Comparison of ENCODE assay signal across 3 cellular contexts in the genomic region with DNA sequence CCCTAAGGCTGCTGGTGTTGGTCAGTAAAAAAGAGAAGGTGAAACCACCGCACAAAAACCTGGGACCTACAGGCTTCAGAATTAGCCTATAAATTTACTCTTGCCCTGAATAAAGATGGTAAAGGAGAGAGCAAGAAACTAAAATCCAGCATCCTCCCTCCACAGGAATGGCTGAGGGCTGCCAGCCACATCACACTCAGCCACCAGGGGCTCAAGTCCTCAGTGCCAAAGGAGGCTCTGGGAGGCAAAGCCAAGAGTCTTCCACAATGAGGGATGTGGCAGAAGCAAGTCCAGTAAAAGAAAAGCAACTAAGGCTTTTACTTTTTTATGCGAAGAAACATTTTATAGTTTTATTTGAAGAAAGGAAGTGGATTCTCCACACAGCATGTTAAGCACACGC.
TF ChIP-seq lines count a peak whose summit lies in the region.

No MANE protein-coding gene starts in this region.

TF ChIP-seq in SK-N-SH, 30 proteins besides CTCF, POLR2A, EP300 and RAD21:
- TF ChIP-seq TAF1 (IDR thresholded peaks at IDR 0.05; ENCODE audit: borderline replicate concordance, low read depth, low read length) (no peak), MXI1 (IDR thresholded peaks at IDR 0.05; ENCODE audit: low read depth, low read length) (no peak)

TF ChIP-seq in SK-N-SH treated with all-trans-retinoic acid at 6 μM for 48 hours, 23 proteins besides CTCF, POLR2A, EP300 and RAD21:
- TF ChIP-seq GLIS3 (CRISPR knock-in tag; IDR thresholded peaks at IDR 0.05) (no peak), ZNF70 (CRISPR knock-in tag; IDR thresholded peaks at IDR 0.05) (no peak), ARNTL (CRISPR knock-in tag; IDR thresholded peaks at IDR 0.05; ENCODE audit: borderline replicate concordance, low read depth) (no peak), SNAI2 (CRISPR knock-in tag; IDR thresholded peaks at IDR 0.05) (no peak), OSR1 (CRISPR knock-in tag; IDR thresholded peaks at IDR 0.05) (no peak), ISL1 (CRISPR knock-in tag; IDR thresholded peaks at IDR 0.05) (no peak), CSDC2 (CRISPR knock-in tag; IDR thresholded peaks at IDR 0.05) (no peak)
- TF ChIP-seq, protein P1, sequence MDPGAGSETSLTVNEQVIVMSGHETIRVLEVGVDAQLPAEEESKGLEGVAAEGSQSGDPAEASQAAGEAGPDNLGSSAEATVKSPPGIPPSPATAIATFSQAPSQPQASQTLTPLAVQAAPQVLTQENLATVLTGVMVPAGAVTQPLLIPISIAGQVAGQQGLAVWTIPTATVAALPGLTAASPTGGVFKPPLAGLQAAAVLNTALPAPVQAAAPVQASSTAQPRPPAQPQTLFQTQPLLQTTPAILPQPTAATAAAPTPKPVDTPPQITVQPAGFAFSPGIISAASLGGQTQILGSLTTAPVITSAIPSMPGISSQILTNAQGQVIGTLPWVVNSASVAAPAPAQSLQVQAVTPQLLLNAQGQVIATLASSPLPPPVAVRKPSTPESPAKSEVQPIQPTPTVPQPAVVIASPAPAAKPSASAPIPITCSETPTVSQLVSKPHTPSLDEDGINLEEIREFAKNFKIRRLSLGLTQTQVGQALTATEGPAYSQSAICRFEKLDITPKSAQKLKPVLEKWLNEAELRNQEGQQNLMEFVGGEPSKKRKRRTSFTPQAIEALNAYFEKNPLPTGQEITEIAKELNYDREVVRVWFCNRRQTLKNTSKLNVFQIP (CRISPR knock-in tag; IDR thresholded peaks at IDR 0.05; ENCODE audit: borderline replicate concordance, low read depth) = no peak
- TF ChIP-seq, protein P2, sequence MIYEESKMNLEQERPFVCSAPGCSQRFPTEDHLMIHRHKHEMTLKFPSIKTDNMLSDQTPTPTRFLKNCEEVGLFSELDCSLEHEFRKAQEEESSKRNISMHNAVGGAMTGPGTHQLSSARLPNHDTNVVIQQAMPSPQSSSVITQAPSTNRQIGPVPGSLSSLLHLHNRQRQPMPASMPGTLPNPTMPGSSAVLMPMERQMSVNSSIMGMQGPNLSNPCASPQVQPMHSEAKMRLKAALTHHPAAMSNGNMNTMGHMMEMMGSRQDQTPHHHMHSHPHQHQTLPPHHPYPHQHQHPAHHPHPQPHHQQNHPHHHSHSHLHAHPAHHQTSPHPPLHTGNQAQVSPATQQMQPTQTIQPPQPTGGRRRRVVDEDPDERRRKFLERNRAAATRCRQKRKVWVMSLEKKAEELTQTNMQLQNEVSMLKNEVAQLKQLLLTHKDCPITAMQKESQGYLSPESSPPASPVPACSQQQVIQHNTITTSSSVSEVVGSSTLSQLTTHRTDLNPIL (CRISPR knock-in tag; IDR thresholded peaks at IDR 0.05; ENCODE audit: low read depth) = no peak

TF ChIP-seq in K562, 482 proteins besides CTCF, POLR2A, EP300 and RAD21:
- TF ChIP-seq ZNF586 (CRISPR knock-in tag; conservative IDR thresholded peaks at IDR 0.05) = no peak
- no peak for TF ChIP-seq SRSF3 (IDR thresholded peaks at IDR 0.05; ENCODE audit: insufficient read depth, low read length)
- no peak for TF ChIP-seq FOXM1 (IDR thresholded peaks at IDR 0.05; ENCODE audit: low read depth)
- TF ChIP-seq FOXM1 (CRISPR knock-in tag; IDR thresholded peaks at IDR 0.05; ENCODE audit: low read depth) = no peak
- no peak for TF ChIP-seq ZC3H11A (IDR thresholded peaks at IDR 0.05; ENCODE audit: low read depth, low read length)
- TF ChIP-seq ZNF830 (CRISPR knock-in tag; IDR thresholded peaks at IDR 0.05) = no peak
- no peak for TF ChIP-seq MYC (IDR thresholded peaks at IDR 0.05; ENCODE audit: low read depth, low read length)
- TF ChIP-seq MYC (CRISPR knock-in tag; IDR thresholded peaks at IDR 0.05; ENCODE audit: borderline replicate concordance, low read depth) = no peak
- TF ChIP-seq, protein P3, sequence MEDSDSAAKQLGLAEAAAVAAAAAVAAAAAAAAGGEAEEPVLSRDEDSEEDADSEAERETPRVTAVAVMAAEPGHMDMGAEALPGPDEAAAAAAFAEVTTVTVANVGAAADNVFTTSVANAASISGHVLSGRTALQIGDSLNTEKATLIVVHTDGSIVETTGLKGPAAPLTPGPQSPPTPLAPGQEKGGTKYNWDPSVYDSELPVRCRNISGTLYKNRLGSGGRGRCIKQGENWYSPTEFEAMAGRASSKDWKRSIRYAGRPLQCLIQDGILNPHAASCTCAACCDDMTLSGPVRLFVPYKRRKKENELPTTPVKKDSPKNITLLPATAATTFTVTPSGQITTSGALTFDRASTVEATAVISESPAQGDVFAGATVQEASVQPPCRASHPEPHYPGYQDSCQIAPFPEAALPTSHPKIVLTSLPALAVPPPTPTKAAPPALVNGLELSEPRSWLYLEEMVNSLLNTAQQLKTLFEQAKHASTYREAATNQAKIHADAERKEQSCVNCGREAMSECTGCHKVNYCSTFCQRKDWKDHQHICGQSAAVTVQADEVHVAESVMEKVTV (CRISPR knock-in tag; IDR thresholded peaks at IDR 0.05) = no peak
- no peak for TF ChIP-seq RFX7 (CRISPR knock-in tag; IDR thresholded peaks at IDR 0.05)
- no peak for TF ChIP-seq XRCC4 (IDR thresholded peaks at IDR 0.05; ENCODE audit: extremely low read depth, insufficient read depth, insufficient read length)
- no peak for TF ChIP-seq ZNF77 (CRISPR knock-in tag; IDR thresholded peaks at IDR 0.05)
- TF ChIP-seq ZKSCAN1 (IDR thresholded peaks at IDR 0.05; ENCODE audit: low read depth, low read length) = no peak
- TF ChIP-seq ZNF717 (CRISPR knock-in tag; IDR thresholded peaks at IDR 0.05) = no peak
- no peak for TF ChIP-seq RHOXF2B (CRISPR knock-in tag; conservative IDR thresholded peaks at IDR 0.05)
- TF ChIP-seq HNRNPL (IDR thresholded peaks at IDR 0.05; ENCODE audit: low read depth, low read length) = no peak
